ENCODE assay signal across 1 cellular context in the genomic region with DNA sequence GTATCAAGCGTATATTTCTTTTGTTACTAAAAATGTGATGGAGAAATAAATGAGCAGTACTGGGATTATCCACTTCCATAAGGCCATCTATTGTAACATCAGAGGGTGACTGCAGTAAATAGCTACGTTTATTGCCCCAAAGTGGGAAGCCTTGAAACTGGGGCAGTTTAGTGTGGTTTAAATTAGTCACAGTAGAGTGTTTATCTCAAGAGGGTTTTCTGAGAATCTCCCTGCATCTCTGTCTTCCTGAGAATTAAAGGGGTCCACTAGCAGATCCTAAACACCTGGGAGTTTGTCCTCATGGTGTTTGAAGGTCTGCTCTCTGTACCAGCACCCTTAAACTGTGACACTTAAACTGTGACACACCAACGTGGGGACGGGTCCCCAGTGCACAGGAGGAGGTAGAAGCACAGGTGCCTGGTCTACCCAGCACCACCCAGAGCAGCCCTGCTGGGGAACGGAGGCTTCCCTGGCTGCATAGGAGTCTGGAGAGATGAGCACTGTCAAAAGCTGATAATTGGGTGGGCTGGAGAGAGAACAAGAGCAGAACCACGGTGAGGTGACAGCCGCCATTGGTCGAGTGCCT.
TF ChIP-seq lines count a peak whose summit lies in the region.

No MANE protein-coding gene starts in this region.

TF ChIP-seq in liver, 16 proteins besides CTCF, POLR2A, EP300 and RAD21 (continued from another document):
- TF ChIP-seq ZBTB33 (IDR thresholded peaks at IDR 0.05) (no peak), HNF4G (IDR thresholded peaks at IDR 0.05) (no peak)
